23 cellular contexts compared by ENCODE assay signal in genomic region chr4:183326853-183327252, GRCh38. TPM values are rescaled to one million over a fixed set of nuclear protein-coding genes. Genes with fewer than 3 reads are reported as not detected.
DNase-seq lines count a peak whose midpoint lies in the region; ATAC-seq and TF ChIP-seq lines count a peak whose summit lies in the region.
"Had no signal": no experiment of that assay in that cellular context is flagged by ENCODE, and none has a peak within 500 bp of the region (broad histone marks: within the 10 kb centered on the region; RNA-seq: fewer than 3 reads in every experiment).

No MANE protein-coding gene starts in this region.

- H3K4me3 Mint-ChIP-seq in activated T-cell treated with anti-CD3 and anti-CD28 coated beads, Interleukin-2, amount 50 U/mL, for 72 hours: no peak overlapping the region
- no peak overlapping the region for H3K4me3 Mint-ChIP-seq in activated T-cell treated with anti-CD3 and anti-CD28 coated beads, Interleukin-2, amount 50 U/mL, for 4 hours
- no peak overlapping the region for H3K4me3 Mint-ChIP-seq in stimulated activated effector memory CD8-positive, alpha-beta T cell treated with anti-CD3 and anti-CD28 coated beads, Interleukin-12 subunit alpha, Interleukin-12 subunit beta, amount 100 ng/mL, for 72 hours
- H3K4me3 Mint-ChIP-seq: CD4-positive, alpha-beta memory T cell had no signal

- H3K4me3 ChIP-seq in astrocyte of the spinal cord (ENCODE audit: low read depth, low read length): no peak overlapping the region
- H3K4me3 ChIP-seq: gastrocnemius medialis, HAP-1, left lung, MG63 had no signal

- peaks cover 9% of the 10 kb centered on the region for H3K27me3 Mint-ChIP-seq in activated T-cell treated with anti-CD3 and anti-CD28 coated beads, Interleukin-2, amount 50 U/mL, for 72 hours (ENCODE audit: low read depth)
- peaks cover 5% of the 10 kb centered on the region for H3K27me3 Mint-ChIP-seq in activated T-cell treated with anti-CD3 and anti-CD28 coated beads, Interleukin-2, amount 50 U/mL, for 4 hours (ENCODE audit: low read depth)

- no peak overlapping the region for H3K27ac Mint-ChIP-seq in activated T-cell treated with anti-CD3 and anti-CD28 coated beads, Interleukin-2, amount 50 U/mL, for 72 hours
- no peak overlapping the region for H3K27ac Mint-ChIP-seq in stimulated activated effector memory CD8-positive, alpha-beta T cell treated with anti-CD3 and anti-CD28 coated beads, Interleukin-12 subunit alpha, Interleukin-12 subunit beta, amount 100 ng/mL, for 72 hours
- H3K27ac Mint-ChIP-seq: CD4-positive, alpha-beta memory T cell had no signal

- H3K36me3 Mint-ChIP-seq in activated T-cell treated with anti-CD3 and anti-CD28 coated beads, Interleukin-2, amount 50 U/mL, for 72 hours (ENCODE audit: insufficient read depth in 2 of 2): peaks cover 0 to 4% of the 10 kb centered on the region in 2 donors
- no peaks in the 10 kb centered on the region for H3K36me3 Mint-ChIP-seq in activated T-cell treated with anti-CD3 and anti-CD28 coated beads, Interleukin-2, amount 50 U/mL, for 4 hours (ENCODE audit: insufficient read depth)
- no peaks in the 10 kb centered on the region for H3K36me3 Mint-ChIP-seq in stimulated activated effector memory CD8-positive, alpha-beta T cell treated with anti-CD3 and anti-CD28 coated beads, Interleukin-12 subunit alpha, Interleukin-12 subunit beta, amount 100 ng/mL, for 72 hours

- peaks cover 0 to 3% of the 10 kb centered on the region in 2 donors for H3K9me3 Mint-ChIP-seq in activated T-cell treated with anti-CD3 and anti-CD28 coated beads, Interleukin-2, amount 50 U/mL, for 72 hours
- no peaks in the 10 kb centered on the region for H3K9me3 Mint-ChIP-seq in activated T-cell treated with anti-CD3 and anti-CD28 coated beads, Interleukin-2, amount 50 U/mL, for 4 hours
- no peaks in the 10 kb centered on the region for H3K9me3 Mint-ChIP-seq in stimulated activated effector memory CD8-positive, alpha-beta T cell treated with anti-CD3 and anti-CD28 coated beads, Interleukin-12 subunit alpha, Interleukin-12 subunit beta, amount 100 ng/mL, for 72 hours

- peak; percentile 24 to 58 for ATAC-seq in activated T-cell treated with anti-CD3 and anti-CD28 coated beads, Interleukin-2, amount 50 U/mL, for 72 hours (replicated peaks in 1 of 2)
- ATAC-seq in activated T-cell treated with anti-CD3 and anti-CD28 coated beads, Interleukin-2, amount 50 U/mL, for 4 hours: no peak
- peak; percentile 62 for ATAC-seq in stimulated activated effector memory CD8-positive, alpha-beta T cell treated with anti-CD3 and anti-CD28 coated beads, Interleukin-12 subunit alpha, Interleukin-12 subunit beta, amount 100 ng/mL, for 72 hours
- no peak for ATAC-seq in HG02938 (IDR thresholded peaks at IDR 0.05; ENCODE audit: unreplicated experiment)
- no peak for ATAC-seq in left ventricle myocardium superior
- ATAC-seq: activated CD4-positive, CD25-positive, alpha-beta regulatory T cell treated with anti-CD3 and anti-CD28 coated beads, Interleukin-2, amount 50 U/mL, for 24 hours; gastrocnemius medialis; left lung; right cardiac atrium had no signal

- intact Hi-C loops in left ventricle myocardium superior (cut with micrococcal nuclease): no loop called here

- no peaks in the 10 kb centered on the region for H3K4me1 Mint-ChIP-seq in activated T-cell treated with anti-CD3 and anti-CD28 coated beads, Interleukin-2, amount 50 U/mL, for 72 hours (ENCODE audit: low read depth)
- H3K4me1 Mint-ChIP-seq in activated T-cell treated with anti-CD3 and anti-CD28 coated beads, Interleukin-2, amount 50 U/mL, for 4 hours (ENCODE audit: low read depth): peaks cover 3% of the 10 kb centered on the region
- H3K4me1 Mint-ChIP-seq in stimulated activated effector memory CD8-positive, alpha-beta T cell treated with anti-CD3 and anti-CD28 coated beads, Interleukin-12 subunit alpha, Interleukin-12 subunit beta, amount 100 ng/mL, for 72 hours: peaks cover 4% of the 10 kb centered on the region

- in situ Hi-C loops in astrocyte of the spinal cord (cut with HindIII; ENCODE audit: low sequenced_read_pairs): no loop called here

- TF ChIP-seq CTCF in astrocyte of the spinal cord (IDR thresholded peaks at IDR 0.05; ENCODE audit: low read depth, low read length): no peak

- no peak for DNase-seq in activated T-cell treated with anti-CD3 and anti-CD28 coated beads, Interleukin-2, amount 50 U/mL, for 72 hours
- DNase-seq in activated T-cell treated with anti-CD3 and anti-CD28 coated beads, Interleukin-2, amount 50 U/mL, for 4 hours: no peak
- DNase-seq in M059J (ENCODE audit: low read depth): peak; percentile 13
- peak; percentile 25 for DNase-seq in astrocyte of the spinal cord (ENCODE audit: low read depth, low spot score)
- DNase-seq in stimulated activated effector memory CD8-positive, alpha-beta T cell treated with anti-CD3 and anti-CD28 coated beads, Interleukin-12 subunit alpha, Interleukin-12 subunit beta, amount 100 ng/mL, for 72 hours (ENCODE audit: low spot score in 2 of 2): no peak
- no peak for DNase-seq in NCI-H2081 treated with DMSO at 0.1 percent for 48 hours (lab: John Stamatoyannopoulos, UW)
- no peak for DNase-seq in left ventricle myocardium superior
- DNase-seq: activated effector memory CD4-positive, alpha-beta T cell treated with Interleukin-2 at 50 U/mL for 16 hours; amygdala; CD4-positive, alpha-beta memory T cell; DMS79; gastrocnemius medialis; left lung; MG63; NCI-H2107; occipital lobe; right cardiac atrium; SHP77; T-helper 2 cell had no signal

RNA-seq across cellular contexts. Expression of gene CLDN24, which starts 4.6 kb away (rescaled TPM):
- total RNA-seq in activated T-cell treated with anti-CD3 and anti-CD28 coated beads, Interleukin-2, amount 50 U/mL, for 72 hours: not detected
- total RNA-seq in activated T-cell treated with anti-CD3 and anti-CD28 coated beads, Interleukin-2, amount 50 U/mL, for 4 hours: not detected
- total RNA-seq in M059J (2014; rRNA removed; shearing (Covaris generic)): not detected in 2 replicates
- not detected for total RNA-seq in left ventricle myocardium superior
- total RNA-seq: CD4-positive, alpha-beta memory T cell; gastrocnemius medialis; left lung; occipital lobe; right cardiac atrium; ureter had no signal

RNA-seq across cellular contexts. Expression of gene CLDN22, which starts 6.8 kb away (rescaled TPM):
- not detected for total RNA-seq in activated T-cell treated with anti-CD3 and anti-CD28 coated beads, Interleukin-2, amount 50 U/mL, for 72 hours
- total RNA-seq in activated T-cell treated with anti-CD3 and anti-CD28 coated beads, Interleukin-2, amount 50 U/mL, for 4 hours: not detected
- total RNA-seq in M059J (2014; rRNA removed; shearing (Covaris generic)): 0.05 TPM in 1 of 2 replicates, not detected in the other
- total RNA-seq in left ventricle myocardium superior: not detected
- total RNA-seq: CD4-positive, alpha-beta memory T cell; gastrocnemius medialis; left lung; occipital lobe; right cardiac atrium; ureter had no signal

Comparison
In these comparisons a context has a peak if more than half of its experiments do, and no peak if none do; other contexts are left out.
1. ATAC-seq: peak in activated T-cell treated with anti-CD3 and anti-CD28 coated beads, Interleukin-2, amount 50 U/mL, for 72 hours (2 of 2) and stimulated activated effector memory CD8-positive, alpha-beta T cell treated with anti-CD3 and anti-CD28 coated beads, Interleukin-12 subunit alpha, Interleukin-12 subunit beta, amount 100 ng/mL, for 72 hours (single experiment); none in activated T-cell treated with anti-CD3 and anti-CD28 coated beads, Interleukin-2, amount 50 U/mL, for 4 hours (0 of 2), HG02938 (single experiment) and left ventricle myocardium superior (single experiment).
2. DNase-seq: peak in M059J (single experiment) and astrocyte of the spinal cord (single experiment); none in activated T-cell treated with anti-CD3 and anti-CD28 coated beads, Interleukin-2, amount 50 U/mL, for 72 hours (0 of 2), activated T-cell treated with anti-CD3 and anti-CD28 coated beads, Interleukin-2, amount 50 U/mL, for 4 hours (single experiment), stimulated activated effector memory CD8-positive, alpha-beta T cell treated with anti-CD3 and anti-CD28 coated beads, Interleukin-12 subunit alpha, Interleukin-12 subunit beta, amount 100 ng/mL, for 72 hours (0 of 2), NCI-H2081 treated with DMSO at 0.1 percent for 48 hours (single experiment) and left ventricle myocardium superior (single experiment).